1 cellular context compared by ENCODE assay signal in the genomic region with DNA sequence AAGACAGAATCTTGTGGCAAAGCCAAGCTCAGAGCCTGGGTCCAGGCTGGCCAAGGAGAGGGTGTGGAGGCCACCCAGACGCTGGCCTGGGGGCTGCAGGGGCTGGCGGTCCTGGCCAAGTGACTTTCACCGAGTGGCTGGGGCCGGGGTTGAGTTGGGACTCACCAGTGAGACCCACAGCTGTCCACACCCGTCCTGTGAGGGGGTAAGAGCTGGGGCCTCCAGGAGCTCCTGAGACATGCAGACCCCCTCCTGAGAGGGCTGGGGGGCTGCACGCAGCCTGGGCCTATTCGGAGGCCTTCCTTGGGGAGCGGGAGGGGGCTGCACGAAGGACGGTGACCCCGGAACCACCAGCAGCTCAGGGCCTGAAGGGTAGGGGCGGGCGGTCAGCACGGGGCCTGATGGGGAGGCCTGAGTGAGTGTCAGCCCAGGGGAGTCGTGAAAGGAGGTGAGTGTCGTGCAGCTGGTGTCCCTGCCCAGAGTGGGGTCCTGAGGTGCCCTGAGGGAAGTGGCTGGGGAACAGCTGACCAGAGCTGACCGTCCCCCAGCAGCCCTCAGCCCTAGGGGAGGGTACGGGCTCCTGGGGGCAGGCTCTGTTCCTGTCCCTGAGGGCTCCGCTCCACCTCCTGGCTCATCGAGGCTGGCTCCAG.
TF ChIP-seq lines count a peak whose summit lies in the region.

No MANE protein-coding gene starts in this region.

TF ChIP-seq in SK-N-SH treated with all-trans-retinoic acid at 6 μM for 48 hours, 23 proteins besides CTCF, POLR2A, EP300 and RAD21 (continued from another document):
- TF ChIP-seq TSHZ2 (CRISPR knock-in tag; IDR thresholded peaks at IDR 0.05) = no peak
- no peak for TF ChIP-seq ISL1 (CRISPR knock-in tag; IDR thresholded peaks at IDR 0.05)
- no peak for TF ChIP-seq OSR1 (CRISPR knock-in tag; IDR thresholded peaks at IDR 0.05)
- no peak for TF ChIP-seq ZC3H10 (CRISPR knock-in tag; IDR thresholded peaks at IDR 0.05)
- TF ChIP-seq TCF4 (CRISPR knock-in tag; IDR thresholded peaks at IDR 0.05; ENCODE audit: borderline replicate concordance) = no peak
- no peak for TF ChIP-seq ZNF565 (CRISPR knock-in tag; conservative IDR thresholded peaks at IDR 0.05; ENCODE audit: low read depth)
- TF ChIP-seq ARNTL (CRISPR knock-in tag; IDR thresholded peaks at IDR 0.05; ENCODE audit: borderline replicate concordance, low read depth) = no peak
- no peak for TF ChIP-seq ESRRG (CRISPR knock-in tag; IDR thresholded peaks at IDR 0.05)
- TF ChIP-seq RARB (CRISPR knock-in tag; IDR thresholded peaks at IDR 0.05) = no peak
- no peak for TF ChIP-seq GLIS3 (CRISPR knock-in tag; IDR thresholded peaks at IDR 0.05)
